Comparison of ENCODE assay signal across 23 cellular contexts in genomic region chr16:84454611-84455010, GRCh38.
"Had no signal": no experiment of that assay in that cellular context is flagged by ENCODE, and none has a peak within 500 bp of the region (broad histone marks: within the 10 kb centered on the region; RNA-seq: fewer than 3 reads in every experiment).

No MANE protein-coding gene starts in this region.

- H3K9me3 Mint-ChIP-seq: activated T-cell treated with anti-CD3 and anti-CD28 coated beads, Interleukin-2, amount 50 U/mL, for 24 hours; activated T-helper 17 cell treated with anti-CD3 and anti-CD28 coated beads, Interleukin-2, amount 50 U/mL, for 72 hours; dendritic cell treated with granulocyte-macrophage colony-stimulating factor and Interleukin-4, amounts not matched to agents 40 ng/mL and 50 ng/mL, for 4 days; stimulated activated naive CD8-positive, alpha-beta T cell treated with anti-CD3 and anti-CD28 coated beads, Interleukin-15, Interleukin-2, amounts not matched to agents 100 ng/mL and 50 ng/mL, for 24 hours had no signal

- H3K36me3 ChIP-seq: ovary, right atrium auricular region, tibial artery had no signal

- H3K4me3 Mint-ChIP-seq: activated CD8-positive, alpha-beta T cell treated with anti-CD3 and anti-CD28 coated beads, Interleukin-2, amount 10 ng/mL, durations not matched to agents 7 days and 5 days; activated T-cell treated with anti-CD3 and anti-CD28 coated beads, Interleukin-2, amount 50 U/mL, for 24 hours; activated T-helper 17 cell treated with anti-CD3 and anti-CD28 coated beads, Interleukin-2, amount 50 U/mL, for 72 hours; dendritic cell treated with granulocyte-macrophage colony-stimulating factor and Interleukin-4, amounts not matched to agents 40 ng/mL and 50 ng/mL, for 4 days; naive thymus-derived CD4-positive, alpha-beta T cell; stimulated activated naive CD8-positive, alpha-beta T cell treated with anti-CD3 and anti-CD28 coated beads, Interleukin-15, Interleukin-2, amounts not matched to agents 100 ng/mL and 50 ng/mL, for 24 hours had no signal

- H3K27ac Mint-ChIP-seq: activated CD8-positive, alpha-beta T cell treated with anti-CD3 and anti-CD28 coated beads, Interleukin-2, amount 10 ng/mL, durations not matched to agents 7 days and 5 days; activated T-cell treated with anti-CD3 and anti-CD28 coated beads, Interleukin-2, amount 50 U/mL, for 24 hours; activated T-helper 17 cell treated with anti-CD3 and anti-CD28 coated beads, Interleukin-2, amount 50 U/mL, for 72 hours; dendritic cell treated with granulocyte-macrophage colony-stimulating factor and Interleukin-4, amounts not matched to agents 40 ng/mL and 50 ng/mL, for 4 days; naive thymus-derived CD4-positive, alpha-beta T cell; stimulated activated naive CD8-positive, alpha-beta T cell treated with anti-CD3 and anti-CD28 coated beads, Interleukin-15, Interleukin-2, amounts not matched to agents 100 ng/mL and 50 ng/mL, for 24 hours had no signal

- H3K4me3 ChIP-seq: lung, ovary, psoas muscle, right atrium auricular region, tibial artery had no signal

- ATAC-seq: activated CD8-positive, alpha-beta T cell treated with anti-CD3 and anti-CD28 coated beads, Interleukin-2, amount 10 ng/mL, durations not matched to agents 7 days and 5 days; activated T-helper 17 cell treated with anti-CD3 and anti-CD28 coated beads, Interleukin-2, amount 50 U/mL, for 72 hours; left lobe of liver; naive thymus-derived CD4-positive, alpha-beta T cell; psoas muscle had no signal

- H3K4me1 ChIP-seq: psoas muscle, right atrium auricular region, tibial artery had no signal

- H3K27me3 Mint-ChIP-seq: activated T-cell treated with anti-CD3 and anti-CD28 coated beads, Interleukin-2, amount 50 U/mL, for 24 hours; activated T-helper 17 cell treated with anti-CD3 and anti-CD28 coated beads, Interleukin-2, amount 50 U/mL, for 72 hours; stimulated activated naive CD8-positive, alpha-beta T cell treated with anti-CD3 and anti-CD28 coated beads, Interleukin-15, Interleukin-2, amounts not matched to agents 100 ng/mL and 50 ng/mL, for 24 hours had no signal

- FAIRE-seq: urothelium cell line had no signal

- H3K27ac ChIP-seq: ovary, psoas muscle, right atrium auricular region, tibial artery, VCaP had no signal

- DNase-seq: activated CD4-positive, alpha-beta T cell treated with anti-CD3 and anti-CD28 coated beads for 1 hour; activated CD4-positive, alpha-beta T cell treated with anti-CD3 and anti-CD28 coated beads, Interleukin-2, amount 50 U/mL, for 1 hour; activated CD8-positive, alpha-beta memory T cell treated with anti-CD3 and anti-CD28 coated beads, Interleukin-2, amount 50 U/mL, for 4 hours; activated CD8-positive, alpha-beta T cell treated with anti-CD3 and anti-CD28 coated beads, Interleukin-2, amount 10 ng/mL, durations not matched to agents 7 days and 5 days; activated naive CD4-positive, alpha-beta T cell treated with Interleukin-2 at 50 U/mL for 16 hours; activated T-cell treated with anti-CD3 and anti-CD28 coated beads, Interleukin-2, amount 50 U/mL, for 24 hours; amygdala; effector CD4-positive, alpha-beta T cell; erythroblast; foreskin fibroblast; naive thymus-derived CD4-positive, alpha-beta T cell; psoas muscle; stimulated activated CD4-positive, alpha-beta T cell treated with anti-CD3 and anti-CD28 coated beads, Interleukin-1b, Interleukin-23, amount 100 ng/mL, for 48 hours had no signal

- H3K27me3 ChIP-seq: ovary, right atrium auricular region had no signal

- H3K9me3 ChIP-seq: ovary, psoas muscle, right atrium auricular region, tibial artery had no signal

- H3K4me1 Mint-ChIP-seq: activated T-helper 17 cell treated with anti-CD3 and anti-CD28 coated beads, Interleukin-2, amount 50 U/mL, for 72 hours had no signal
